In the genomic region with DNA sequence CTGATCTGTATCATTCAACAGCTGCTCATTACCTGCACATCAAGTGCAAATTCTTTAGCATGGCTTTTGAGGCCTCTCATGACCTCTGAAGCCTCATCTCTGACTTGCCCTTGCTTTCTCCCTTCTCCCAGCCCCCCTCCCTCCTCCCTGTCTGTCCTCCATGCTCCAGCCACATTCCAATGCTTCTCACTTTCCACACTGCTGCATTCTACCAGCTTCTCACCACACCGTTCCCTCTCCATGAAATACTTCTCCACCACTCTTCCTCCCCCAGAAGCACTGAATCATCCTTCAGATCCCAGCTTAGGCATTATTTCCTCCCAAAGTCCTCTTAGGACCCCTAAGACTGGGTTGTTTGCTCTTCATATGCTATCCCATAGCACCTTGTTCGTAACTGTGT, we compare ENCODE assay signal across 2 cellular contexts.
TF ChIP-seq lines count a peak whose summit lies in the region.

No MANE protein-coding gene starts in this region.

TF ChIP-seq in SK-N-SH treated with all-trans-retinoic acid at 6 μM for 48 hours, 23 proteins besides CTCF, POLR2A, EP300 and RAD21 (continued from another document):
- TF ChIP-seq, protein P1, sequence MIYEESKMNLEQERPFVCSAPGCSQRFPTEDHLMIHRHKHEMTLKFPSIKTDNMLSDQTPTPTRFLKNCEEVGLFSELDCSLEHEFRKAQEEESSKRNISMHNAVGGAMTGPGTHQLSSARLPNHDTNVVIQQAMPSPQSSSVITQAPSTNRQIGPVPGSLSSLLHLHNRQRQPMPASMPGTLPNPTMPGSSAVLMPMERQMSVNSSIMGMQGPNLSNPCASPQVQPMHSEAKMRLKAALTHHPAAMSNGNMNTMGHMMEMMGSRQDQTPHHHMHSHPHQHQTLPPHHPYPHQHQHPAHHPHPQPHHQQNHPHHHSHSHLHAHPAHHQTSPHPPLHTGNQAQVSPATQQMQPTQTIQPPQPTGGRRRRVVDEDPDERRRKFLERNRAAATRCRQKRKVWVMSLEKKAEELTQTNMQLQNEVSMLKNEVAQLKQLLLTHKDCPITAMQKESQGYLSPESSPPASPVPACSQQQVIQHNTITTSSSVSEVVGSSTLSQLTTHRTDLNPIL (CRISPR knock-in tag; IDR thresholded peaks at IDR 0.05; ENCODE audit: low read depth) = no peak

TF ChIP-seq in SK-N-SH, 30 proteins besides CTCF, POLR2A, EP300 and RAD21:
- TF ChIP-seq, protein P2, sequence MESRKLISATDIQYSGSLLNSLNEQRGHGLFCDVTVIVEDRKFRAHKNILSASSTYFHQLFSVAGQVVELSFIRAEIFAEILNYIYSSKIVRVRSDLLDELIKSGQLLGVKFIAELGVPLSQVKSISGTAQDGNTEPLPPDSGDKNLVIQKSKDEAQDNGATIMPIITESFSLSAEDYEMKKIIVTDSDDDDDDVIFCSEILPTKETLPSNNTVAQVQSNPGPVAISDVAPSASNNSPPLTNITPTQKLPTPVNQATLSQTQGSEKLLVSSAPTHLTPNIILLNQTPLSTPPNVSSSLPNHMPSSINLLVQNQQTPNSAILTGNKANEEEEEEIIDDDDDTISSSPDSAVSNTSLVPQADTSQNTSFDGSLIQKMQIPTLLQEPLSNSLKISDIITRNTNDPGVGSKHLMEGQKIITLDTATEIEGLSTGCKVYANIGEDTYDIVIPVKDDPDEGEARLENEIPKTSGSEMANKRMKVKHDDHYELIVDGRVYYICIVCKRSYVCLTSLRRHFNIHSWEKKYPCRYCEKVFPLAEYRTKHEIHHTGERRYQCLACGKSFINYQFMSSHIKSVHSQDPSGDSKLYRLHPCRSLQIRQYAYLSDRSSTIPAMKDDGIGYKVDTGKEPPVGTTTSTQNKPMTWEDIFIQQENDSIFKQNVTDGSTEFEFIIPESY (IDR thresholded peaks at IDR 0.05; ENCODE audit: borderline replicate concordance, low read depth) = no peak
- TF ChIP-seq GATA2 (CRISPR knock-in tag; IDR thresholded peaks at IDR 0.05) (no peak), ELF1 (IDR thresholded peaks at IDR 0.05) (no peak), GABPA (IDR thresholded peaks at IDR 0.05; ENCODE audit: low read depth) (no peak), FOXM1 (IDR thresholded peaks at IDR 0.05; ENCODE audit: low read depth) (no peak), TCF12 (IDR thresholded peaks at IDR 0.05) (no peak), FOSL2 (IDR thresholded peaks at IDR 0.05; ENCODE audit: borderline replicate concordance, low read depth) (no peak), MXI1 (IDR thresholded peaks at IDR 0.05; ENCODE audit: low read depth, low read length) (no peak), POLR2AphosphoS5 (IDR thresholded peaks at IDR 0.05; ENCODE audit: low read depth, low read length) (no peak)
TF ChIP-seq in SK-N-SH: peak in this region for 0.
